ENCODE assay signal across 19 cellular contexts in the genomic region with DNA sequence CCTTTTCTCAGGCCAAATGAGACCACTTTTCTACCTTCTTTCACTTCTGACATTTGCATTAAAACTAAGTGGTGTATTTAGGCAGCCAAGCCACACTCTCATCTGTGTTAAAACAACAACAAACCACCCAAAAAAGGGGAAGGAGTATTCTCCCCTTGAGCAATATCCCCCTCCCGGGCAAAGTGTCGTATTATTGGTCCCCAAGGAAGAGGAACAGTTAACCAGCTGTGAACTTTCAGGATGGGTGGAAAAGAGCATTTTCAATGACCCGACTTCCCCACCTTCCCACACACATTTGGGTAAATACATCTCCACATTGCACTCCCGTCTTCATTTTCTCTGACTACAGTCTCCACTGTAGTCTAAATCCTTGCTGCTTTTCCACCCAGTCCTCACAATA. TPM values are rescaled to one million over a fixed set of nuclear protein-coding genes. Genes with fewer than 3 reads are reported as not detected.
DNase-seq lines count a peak whose midpoint lies in the region; ATAC-seq, FAIRE-seq and TF ChIP-seq lines count a peak whose summit lies in the region.
"Had no signal": no experiment of that assay in that cellular context is flagged by ENCODE, and none has a peak within 500 bp of the region (broad histone marks: within the 10 kb centered on the region; RNA-seq: fewer than 3 reads in every experiment).

No MANE protein-coding gene starts in this region.

- CTCF ChIA-PET in SK-N-SH (lab: Yijun Ruan, JAX) (interaction anchor here (1.8 kb wide), 1 partner anchor 111 kb away, joined by 5 read pairs; no protein-coding TSS in a partner anchor), PC-9 (lab: Charles Lee) (no interaction called here), HepG2 (lab: Yijun Ruan, JAX; ENCODE audit: low intra/inter-chr PET ratio, low total read pairs) (no interaction called here)

- in situ Hi-C loops in HepG2 (cut with HindIII; ENCODE audit: extremely low pct_ligation_motif_present, low pct_unique_long_range_greater_than_20kb): no loop called here

- intact Hi-C loops in PC-9 (cut with micrococcal nuclease; ENCODE audit: unreplicated experiment): no loop called here
- intact Hi-C loops in HepG2 (cut with micrococcal nuclease; ENCODE audit: unreplicated experiment): no loop called here
- intact Hi-C loops in tibial artery (cut with DNase I; ENCODE audit: low total_unique reads): no loop called here
- intact Hi-C loops in prostate gland (cut with DNase I): no loop called here

- BruUV-seq in PC-9 (replicated peaks; lab: Mats Ljungman, UMichigan) (TSS peak; percentile 13), HepG2 (replicated peaks; lab: Mats Ljungman, UMichigan) (no TSS peak)

- H3K9ac ChIP-seq in SK-N-SH (0 out of 2 replicates have a peak overlapping the region, but pooled peaks have one; percentile 2), HepG2 (ENCODE audit: insufficient read depth, low read depth, low read length) (no peak overlapping the region)
- H3K9ac ChIP-seq: BLaER1 had no signal

- TF ChIP-seq EP300 in SK-N-SH (IDR thresholded peaks at IDR 0.05; ENCODE audit: borderline replicate concordance in 1 of 2, low read depth in 1 of 2, low read length in 1 of 2) (no peak), HepG2 (IDR thresholded peaks at IDR 0.05; ENCODE audit: low read depth in 2 of 2, low read length in 2 of 2) (no peak), HepG2 (CRISPR knock-in tag; IDR thresholded peaks at IDR 0.05; ENCODE audit: borderline replicate concordance) (no peak)

- no peaks in the 10 kb centered on the region for H3K27me3 ChIP-seq in SK-N-SH (ENCODE audit: insufficient read depth)
- no peaks in the 10 kb centered on the region for H3K27me3 ChIP-seq in PC-9 (ENCODE audit: insufficient read depth, low read depth)
- no peaks in the 10 kb centered on the region for H3K27me3 ChIP-seq in HepG2 (ENCODE audit: control insufficient read depth in 1 of 2, insufficient read depth in 2 of 2, low read length in 2 of 2)
- no peaks in the 10 kb centered on the region for H3K27me3 ChIP-seq in tibial artery
- H3K27me3 ChIP-seq in prostate gland (replicated peaks; ENCODE audit: insufficient read depth): no peaks in the 10 kb centered on the region
- H3K27me3 ChIP-seq: BLaER1, esophagus squamous epithelium, SJCRH30, tibial nerve had no signal

- TF ChIP-seq CTCF in SK-N-SH (IDR thresholded peaks at IDR 0.05) (no peak), PC-9 (conservative IDR thresholded peaks at IDR 0.05) (no peak), HepG2 (CRISPR knock-in tag; IDR thresholded peaks at IDR 0.05) (no peak), tibial artery (IDR thresholded peaks at IDR 0.05) (no peak), prostate gland (IDR thresholded peaks at IDR 0.05) (no peak)

- 96% methylated on average over 4 of the region's 4 CpGs for WGBS in SK-N-SH (ENCODE audit: low lambda C conversion rate)
- WGBS in HepG2 (ENCODE audit: low lambda C conversion rate): 94% methylated on average over 4 of the region's 4 CpGs
- 60% methylated on average over 4 of the region's 4 CpGs for WGBS in prostate gland

- H3F3A ChIP-seq in SK-N-SH (replicated peaks; ENCODE audit: insufficient read depth) (peaks cover 100% of the 10 kb centered on the region), PC-9 (ENCODE audit: insufficient read depth, low read depth) (no peaks in the 10 kb centered on the region)

- H3K4me2 ChIP-seq in SK-N-SH (no peak overlapping the region), PC-9 (no peak overlapping the region), HepG2 (ENCODE audit: low read depth, low read length) (no peak overlapping the region)
- H3K4me2 ChIP-seq: BLaER1 had no signal

- no peak for DNase-seq in SK-N-SH
- DNase-seq in PC-9: no peak
- no peak for DNase-seq in HepG2 (ENCODE audit: low spot score)
- DNase-seq in tibial artery: no peak
- DNase-seq in DMS 273 (lab: John Stamatoyannopoulos, UW; ENCODE audit: unreplicated experiment): no peak
- no peak for DNase-seq in prostate gland (ENCODE audit: low spot score)
- DNase-seq in stimulated activated CD8-positive, alpha-beta memory T cell treated with anti-CD3 and anti-CD28 coated beads, Interleukin-4, amount 100 ng/mL, for 48 hours: no peak
- DNase-seq: activated CD4-positive, CD25-positive, alpha-beta regulatory T cell treated with anti-CD3 and anti-CD28 coated beads, Interleukin-2, amount 50 U/mL, for 72 hours; activated CD8-positive, alpha-beta memory T cell treated with anti-CD3 and anti-CD28 coated beads, Interleukin-2, amount 10 ng/mL, durations not matched to agents 7 days and 5 days; central memory CD4-positive, alpha-beta T cell; DMS153; esophagus squamous epithelium; NCI-H1930; NCI-H510A; SJCRH30 had no signal

- POLR2A ChIA-PET in SK-N-SH (lab: Yijun Ruan, JAX): no interaction called here
- POLR2A ChIA-PET in PC-9 (lab: Charles Lee; ENCODE audit: unreplicated experiment): no interaction called here
- POLR2A ChIA-PET in HepG2 (lab: Yijun Ruan, JAX): no interaction called here

- H3K4me1 ChIP-seq in SK-N-SH (ENCODE audit: control insufficient read depth in 1 of 2, insufficient read depth in 2 of 2, low read depth in 1 of 2, low read length in 1 of 2) (peaks cover 6 to 39% of the 10 kb centered on the region in 2 experiments), PC-9 (replicated peaks; ENCODE audit: insufficient read depth) (no peaks in the 10 kb centered on the region), HepG2 (ENCODE audit: insufficient read depth, low read length) (no peaks in the 10 kb centered on the region), tibial artery (peaks cover 0 to 47% (median 17%) of the 10 kb centered on the region in 4 donors), prostate gland (replicated peaks) (no peaks in the 10 kb centered on the region)
- H3K4me1 ChIP-seq: esophagus squamous epithelium, SJCRH30 had no signal

- H3K27ac ChIP-seq in SK-N-SH (ENCODE audit: low read depth in 2 of 2, low read length in 1 of 2) (peak overlapping the region in 1 of 2 experiments; percentile 98; a peak in 2 of 4 replicates), PC-9 (no peak overlapping the region), HepG2 (ENCODE audit: extremely low read length, insufficient read depth, low read length) (no peak overlapping the region), tibial artery (peak overlapping the region; percentile 17 to 40), prostate gland (no peak overlapping the region)
- H3K27ac ChIP-seq: BLaER1, SJCRH30 had no signal

- H3K79me2 ChIP-seq in SK-N-SH (ENCODE audit: insufficient read depth) (peaks cover 46% of the 10 kb centered on the region), PC-9 (ENCODE audit: low read depth) (no peaks in the 10 kb centered on the region), HepG2 (ENCODE audit: insufficient read depth, low read length) (no peaks in the 10 kb centered on the region)

- FAIRE-seq in HepG2 (lab: Jason Lieb, UNC): no peak

- H3K36me3 ChIP-seq in SK-N-SH (replicated peaks in 1 of 2; ENCODE audit: control insufficient read depth in 1 of 2, insufficient read depth in 2 of 2, low read length in 1 of 2): peaks cover 76 to 78% of the 10 kb centered on the region in 2 experiments
- H3K36me3 ChIP-seq in PC-9 (ENCODE audit: low read depth): peaks cover 23% of the 10 kb centered on the region
- peaks cover 14 to 61% of the 10 kb centered on the region in 2 experiments for H3K36me3 ChIP-seq in HepG2 (replicated peaks in 1 of 2; ENCODE audit: control insufficient read depth in 1 of 2, insufficient read depth in 2 of 2, low read length in 2 of 2)
- H3K36me3 ChIP-seq in tibial artery: peaks cover 22 to 32% (median 28%) of the 10 kb centered on the region in 3 donors
- no peaks in the 10 kb centered on the region for H3K36me3 ChIP-seq in prostate gland

- no peaks in the 10 kb centered on the region for H3K9me3 ChIP-seq in SK-N-SH
- no peaks in the 10 kb centered on the region for H3K9me3 ChIP-seq in PC-9 (ENCODE audit: insufficient read depth, low read depth)
- no peaks in the 10 kb centered on the region for H3K9me3 ChIP-seq in HepG2 (ENCODE audit: low read length)
- no peaks in the 10 kb centered on the region for H3K9me3 ChIP-seq in tibial artery
- H3K9me3 ChIP-seq in prostate gland: no peaks in the 10 kb centered on the region
- H3K9me3 ChIP-seq: BLaER1, esophagus squamous epithelium, SJCRH30, tibial nerve had no signal

- H4K20me1 ChIP-seq in SK-N-SH (ENCODE audit: insufficient read depth): no peaks in the 10 kb centered on the region
- no peaks in the 10 kb centered on the region for H4K20me1 ChIP-seq in PC-9 (ENCODE audit: insufficient read depth)
- H4K20me1 ChIP-seq in HepG2 (ENCODE audit: insufficient read depth, low read length): no peaks in the 10 kb centered on the region
- H4K20me1 ChIP-seq: BLaER1 had no signal

- no peak for TF ChIP-seq RAD21 in SK-N-SH (IDR thresholded peaks at IDR 0.05; ENCODE audit: low read length)
- no peak for TF ChIP-seq RAD21 in HepG2 (CRISPR knock-in tag; IDR thresholded peaks at IDR 0.05)

- H3K9me2 ChIP-seq in SK-N-SH: no peaks in the 10 kb centered on the region
- no peaks in the 10 kb centered on the region for H3K9me2 ChIP-seq in PC-9 (ENCODE audit: insufficient read depth)

- ATAC-seq in SK-N-SH treated with all-trans-retinoic acid at 6 μM for 48 hours (no peak), HepG2 (no peak; the same call in 2 of the 3 replicates)
- ATAC-seq: activated CD8-positive, alpha-beta memory T cell treated with anti-CD3 and anti-CD28 coated beads, Interleukin-2, amount 10 ng/mL, durations not matched to agents 7 days and 5 days; stimulated activated effector memory CD8-positive, alpha-beta T cell treated with anti-CD3 and anti-CD28 coated beads, Interleukin-12 subunit alpha, Interleukin-12 subunit beta, amount 100 ng/mL, for 72 hours had no signal

- TF ChIP-seq POLR2A in HepG2 (IDR thresholded peaks at IDR 0.05; ENCODE audit: insufficient read depth in 1 of 2, low read depth in 2 of 2, low read length in 2 of 2) (no peak), prostate gland (IDR thresholded peaks at IDR 0.05) (no peak)

- H3K4me3 ChIP-seq in SK-N-SH (ENCODE audit: low read depth in 2 of 2, low read length in 1 of 2) (no peak overlapping the region), PC-9 (no peak overlapping the region), HepG2 (replicated peaks in 1 of 3; ENCODE audit: insufficient read depth in 1 of 3, low read depth in 2 of 3, low read length in 3 of 3) (no peak overlapping the region), tibial artery (no peak overlapping the region), prostate gland (no peak overlapping the region)
- H3K4me3 ChIP-seq: BLaER1, esophagus squamous epithelium, SJCRH30, tibial nerve had no signal

- H2AFZ ChIP-seq in SK-N-SH (ENCODE audit: low read depth): no peak overlapping the region
- no peak overlapping the region for H2AFZ ChIP-seq in PC-9
- no peak overlapping the region for H2AFZ ChIP-seq in HepG2 (ENCODE audit: low read length)

RNA-seq across cellular contexts. Expression of a gene that starts 44.3 kb away (rescaled TPM):
- 37.2 and 41.4 TPM in 2 replicates for polyA plus RNA-seq in SK-N-SH (2012; rRNA removed)
- polyA plus RNA-seq in SK-N-SH (2012; cell fraction: cytosol; rRNA removed): 51.6 and 77.8 TPM in 2 replicates
- 19.8 and 34.0 TPM in 2 replicates for polyA plus RNA-seq in SK-N-SH (2012; cell fraction: nucleus; rRNA removed)
- 33.9 and 36.1 TPM in 2 replicates for total RNA-seq in PC-9 (2021)
- 59.1 and 59.3 TPM in 2 replicates for total RNA-seq in HepG2 (2016; rRNA removed; fragmentation: Illumina TruSeq; extraction: Trizol)
- 8.4 and 12.9 TPM in 2 replicates for total RNA-seq in HepG2 (2016; cell fraction: cytosol; rRNA removed; fragmentation: Illumina TruSeq; extraction: Trizol; ENCODE audit: low read depth)
- total RNA-seq in HepG2 (2016; cell fraction: insoluble cytoplasmic fraction; rRNA removed; fragmentation: Illumina TruSeq; extraction: Trizol): 54.2 and 72.2 TPM in 2 replicates
- 24.4 TPM in 2 replicates for total RNA-seq in HepG2 (2016; cell fraction: membrane; rRNA removed; fragmentation: Illumina TruSeq; extraction: Trizol)
- 58.1 and 65.8 TPM in 2 replicates for total RNA-seq in HepG2 (2016; cell fraction: nucleus; rRNA removed; fragmentation: Illumina TruSeq; extraction: Trizol)
- 30.0 and 42.5 TPM in 2 replicates for polyA plus RNA-seq in HepG2 (2011; rRNA removed)
- 14.6 and 23.9 TPM in 2 replicates for polyA plus RNA-seq in HepG2 (2011; cell fraction: cytosol; rRNA removed)
- polyA plus RNA-seq in HepG2 (2011; cell fraction: nucleus; rRNA removed): 18.9 and 26.2 TPM in 2 replicates
- polyA plus RNA-seq in HepG2 (2012): 37.5 and 58.9 TPM in 2 replicates
- 8.4 and 9.6 TPM in 2 replicates for polyA plus RNA-seq in HepG2 (2016; cell fraction: cytosol; fragmentation: Illumina TruSeq; extraction: Trizol; ENCODE audit: low read depth)
- 57.2 and 67.4 TPM in 2 replicates for polyA plus RNA-seq in HepG2 (2016; cell fraction: insoluble cytoplasmic fraction; fragmentation: Illumina TruSeq; extraction: Trizol; ENCODE audit: low read depth)
- polyA plus RNA-seq in HepG2 (2016; cell fraction: membrane; fragmentation: Illumina TruSeq; extraction: Trizol; ENCODE audit: low read depth): 16.7 and 18.6 TPM in 2 replicates
- 44.6 and 44.8 TPM in 2 replicates for polyA plus RNA-seq in HepG2 (2016; cell fraction: nucleus; fragmentation: Illumina TruSeq; extraction: Trizol; ENCODE audit: insufficient read depth, low read depth)
- 3.2 and 8.2 TPM in 2 replicates for polyA minus RNA-seq in HepG2 (2011; rRNA and poly(A)+ RNA removed; ENCODE audit: low replicate concordance)
- 18.1 and 22.6 TPM in 2 replicates for polyA minus RNA-seq in HepG2 (2011; cell fraction: cytosol; rRNA and poly(A)+ RNA removed)
- polyA minus RNA-seq in HepG2 (2011; cell fraction: nucleus; rRNA and poly(A)+ RNA removed): 116 and 120 TPM in 2 replicates
- 10 to 100 TPM; 37.5 to 49.8 TPM for total RNA-seq in prostate gland

Comparison
In these comparisons a context has a peak if more than half of its experiments do, and no peak if none do; other contexts are left out.
1. H3K27ac ChIP-seq: peak in tibial artery (2 of 2); none in PC-9 (single experiment), HepG2 (single experiment) and prostate gland (0 of 2).